In genomic region chr11:3808846-3809623, GRCh38 we compare ENCODE assay signal across 8 cellular contexts. TPM values are rescaled to one million over a fixed set of nuclear protein-coding genes. Genes with fewer than 3 reads are reported as not detected.
DNase-seq lines count a peak whose midpoint lies in the region; ATAC-seq and TF ChIP-seq lines count a peak whose summit lies in the region.

No MANE protein-coding gene starts in this region.

- TF ChIP-seq CTCF in gastroesophageal sphincter (IDR thresholded peaks at IDR 0.05) (peak in 2 of 4 experiments; percentile 30 to 31), ovary (IDR thresholded peaks at IDR 0.05) (peak in 1 of 3 donors; percentile 7)

- POLR2A ChIA-PET in CD8-positive, alpha-beta memory T cell (lab: Charles Lee), result interaction anchor here (0.6 to 3.2 kb wide), 4 partner anchors 12 to 32 kb away, joined by 3 to 11 read pairs (median 8); partner anchors contain the start of genes NUP98 and RHOG

- no peaks in the 10 kb centered on the region for H3K27me3 ChIP-seq in CD8-positive, alpha-beta memory T cell (ENCODE audit: insufficient read depth, low read length, poor library complexity, severe bottlenecking)
- H3K27me3 ChIP-seq in gastroesophageal sphincter (no peaks in the 10 kb centered on the region), ovary (no peaks in the 10 kb centered on the region)

- H3K4me3 ChIP-seq in CD8-positive, alpha-beta memory T cell (ENCODE audit: low read length), result peak overlapping the region; percentile 94
- H3K4me3 ChIP-seq in gastroesophageal sphincter (peak overlapping the region; percentile 46 to 78), ovary (peak overlapping the region; percentile 38)

- H3K27ac ChIP-seq in CD8-positive, alpha-beta memory T cell (ENCODE audit: low read depth, low read length), result peak overlapping the region; percentile 66
- H3K27ac ChIP-seq in gastroesophageal sphincter (peak overlapping the region in 2 of 4 donors; percentile 28 to 67), ovary (no peak overlapping the region)

- no peaks in the 10 kb centered on the region for H3K9me3 Mint-ChIP-seq in CD8-positive, alpha-beta memory T cell

- H3K27ac Mint-ChIP-seq in CD8-positive, alpha-beta memory T cell, result peak overlapping the region in 7 of 8 donors; percentile 9 to 91 (median 73)

- CTCF ChIA-PET in CD8-positive, alpha-beta memory T cell (lab: Charles Lee), result interaction anchor here (0.6 to 5.2 kb wide), 23 partner anchors 9 to 264 kb away, joined by 3 to 57 read pairs (median 5); partner anchors contain the start of genes NUP98, RHOG and STIM1

- H3K9me3 ChIP-seq in CD8-positive, alpha-beta memory T cell (ENCODE audit: low read length), result no peaks in the 10 kb centered on the region
- H3K9me3 ChIP-seq in gastroesophageal sphincter, result no peaks in the 10 kb centered on the region
- H3K9me3 ChIP-seq in ovary, result no peaks in the 10 kb centered on the region

- H3K4me1 Mint-ChIP-seq in CD8-positive, alpha-beta memory T cell, result peaks cover 14 to 16% (median 16%) of the 10 kb centered on the region in 3 donors

- H3K4me3 Mint-ChIP-seq in CD8-positive, alpha-beta memory T cell, result peak overlapping the region; percentile 86 to 99 (median 97)

- peak in 4 of 5 donors; percentile 19 to 71 (median 54) for DNase-seq in CD8-positive, alpha-beta memory T cell
- DNase-seq in NCI-H69 (lab: John Stamatoyannopoulos, UW) (peak; percentile 86), activated T-helper 1 cell treated with Interleukin-2 at 50 U/mL for 16 hours (ENCODE audit: low read depth) (peak; percentile 17), ovary (no peak), NCI-H1930 (lab: John Stamatoyannopoulos, UW) (no peak)

- no peak for TF ChIP-seq EP300 in gastroesophageal sphincter (IDR thresholded peaks at IDR 0.05)
- no peak for TF ChIP-seq EP300 in ovary (IDR thresholded peaks at IDR 0.05)

- ATAC-seq in GM19035 (IDR thresholded peaks at IDR 0.05; ENCODE audit: unreplicated experiment), result peak; percentile 67
- peak; percentile 62 for ATAC-seq in HG03280 (IDR thresholded peaks at IDR 0.05; ENCODE audit: unreplicated experiment)
- ATAC-seq in gastroesophageal sphincter, result no peak

- 33% methylated on average over 1 to 2 of the region's 7 CpGs for WGBS in gastroesophageal sphincter (ENCODE audit: low coverage in 1 of 2), 2 donors
- 17 to 24% (median 21%) methylated on average over 6 to 7 of the region's 7 CpGs for WGBS in ovary, 3 donors

- TF ChIP-seq POLR2A in gastroesophageal sphincter (IDR thresholded peaks at IDR 0.05) (no peak), ovary (IDR thresholded peaks at IDR 0.05) (no peak)

- H3K4me1 ChIP-seq in CD8-positive, alpha-beta memory T cell (ENCODE audit: insufficient read depth, low read length), result peaks cover 9% of the 10 kb centered on the region
- H3K4me1 ChIP-seq in gastroesophageal sphincter (peaks cover 0 to 20% (median 0%) of the 10 kb centered on the region in 3 donors), ovary (ENCODE audit: insufficient read depth) (peaks cover 3% of the 10 kb centered on the region)

- H3K27me3 Mint-ChIP-seq in CD8-positive, alpha-beta memory T cell, result no peaks in the 10 kb centered on the region

- H3K36me3 Mint-ChIP-seq in CD8-positive, alpha-beta memory T cell, result peaks cover 0 to 4% (median 0%) of the 10 kb centered on the region in 3 donors

- H3K36me3 ChIP-seq in CD8-positive, alpha-beta memory T cell (ENCODE audit: insufficient read depth, low read length), result no peaks in the 10 kb centered on the region
- no peaks in the 10 kb centered on the region for H3K36me3 ChIP-seq in gastroesophageal sphincter
- no peaks in the 10 kb centered on the region for H3K36me3 ChIP-seq in ovary

- intact Hi-C loops in ovary (cut with DNase I), result no loop called here

RNA-seq across cellular contexts. Expression of gene PGAP2, which starts 0.7 kb away (rescaled TPM):
- total RNA-seq in CD8-positive, alpha-beta memory T cell, result 10 to 100 TPM; 38.9 to 40.2 TPM
- 16.1 TPM for polyA plus RNA-seq in CD8-positive, alpha-beta memory T cell
- 10 to 100 TPM in 1 of 4 donors, 1 to 10 TPM in 3; 4.2 to 12.0 (median 5.1) TPM for total RNA-seq in gastroesophageal sphincter
- 10 to 100 TPM in 5 of 7 donors, 1 to 10 TPM in 2; 7.7 to 17.6 (median 10.9) TPM for total RNA-seq in ovary
- 10 to 100 TPM; 13.1 to 15.3 TPM for polyA plus RNA-seq in ovary

RNA-seq across cellular contexts. Expression of gene NUP98, which starts 11.7 kb away (rescaled TPM):
- total RNA-seq in CD8-positive, alpha-beta memory T cell, result 100 to 1,000 TPM; 101 to 105 TPM
- polyA plus RNA-seq in CD8-positive, alpha-beta memory T cell, result 49.0 TPM
- 100 to 1,000 TPM in 2 of 4 donors, 10 to 100 TPM in 2; 72.1 to 141 (median 103) TPM for total RNA-seq in gastroesophageal sphincter
- 100 to 1,000 TPM in 3 of 7 donors, 10 to 100 TPM in 4; 59.4 to 126 (median 94.5) TPM for total RNA-seq in ovary
- polyA plus RNA-seq in ovary, result 10 to 100 TPM; 38.5 to 67.4 TPM

RNA-seq across cellular contexts. Expression of gene RHOG, which starts 31.7 kb away (rescaled TPM):
- total RNA-seq in CD8-positive, alpha-beta memory T cell, result 100 to 1,000 TPM; 170 to 175 TPM
- polyA plus RNA-seq in CD8-positive, alpha-beta memory T cell, result 229 TPM
- total RNA-seq in gastroesophageal sphincter, result 10 to 100 TPM; 31.9 to 67.4 (median 52.2) TPM
- 10 to 100 TPM; 23.6 to 49.2 (median 39.6) TPM for total RNA-seq in ovary
- polyA plus RNA-seq in ovary, result 10 to 100 TPM; 23.3 to 41.0 TPM

RNA-seq across cellular contexts. Expression of gene STIM1, which starts 46.4 kb away (rescaled TPM):
- total RNA-seq in CD8-positive, alpha-beta memory T cell, result 10 to 100 TPM; 45.6 to 46.0 TPM
- 43.8 TPM for polyA plus RNA-seq in CD8-positive, alpha-beta memory T cell
- 100 to 1,000 TPM in 1 of 4 donors, 10 to 100 TPM in 3; 42.4 to 114 (median 72.8) TPM for total RNA-seq in gastroesophageal sphincter
- total RNA-seq in ovary, result 10 to 100 TPM; 26.1 to 68.5 (median 58.7) TPM
- 10 to 100 TPM; 54.7 to 75.2 TPM for polyA plus RNA-seq in ovary

Comparison
In these comparisons a context has a peak if more than half of its experiments do, and no peak if none do; other contexts are left out.
1. DNase-seq: peak in CD8-positive, alpha-beta memory T cell (4 of 5), NCI-H69 (single experiment) and activated T-helper 1 cell treated with Interleukin-2 at 50 U/mL for 16 hours (single experiment); none in ovary (0 of 5) and NCI-H1930 (0 of 2).
2. H3K4me3 ChIP-seq: peak in every context shown above with its lines; median percentile 94 in CD8-positive, alpha-beta memory T cell; 62 in gastroesophageal sphincter; 38 in ovary.